Comparison of ENCODE assay signal across 7 cellular contexts in the genomic region with DNA sequence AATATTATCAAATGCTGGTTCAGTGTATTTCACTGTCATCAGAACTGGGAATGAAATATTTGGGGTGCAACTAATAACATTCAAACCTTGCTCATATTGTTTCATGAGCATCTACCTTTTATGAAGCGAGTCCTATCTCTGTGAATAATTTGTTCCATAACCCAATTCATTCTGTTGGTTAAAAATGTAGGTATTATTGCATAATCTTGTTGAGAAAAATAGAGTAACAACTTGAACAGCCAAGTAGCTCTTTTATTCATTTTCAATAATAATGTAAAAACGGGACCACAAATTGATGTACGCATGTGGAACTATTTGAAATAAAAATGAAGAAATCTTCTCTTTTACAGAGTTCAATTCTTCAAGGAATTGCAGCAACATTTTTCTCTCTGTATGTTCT.
"Had no signal": no experiment of that assay in that cellular context is flagged by ENCODE, and none has a peak within 500 bp of the region (broad histone marks: within the 10 kb centered on the region; RNA-seq: fewer than 3 reads in every experiment).

No MANE protein-coding gene starts in this region.

- H3K4me3 Mint-ChIP-seq: IgD-negative memory B cell had no signal

- FAIRE-seq: HepG2, HTR-8/SVneo had no signal

- DNase-seq: IMR-90, KBM-7, KG1 had no signal

- H3K27ac ChIP-seq: HL-60 had no signal

- ATAC-seq: HepG2 had no signal

- H3K36me3 Mint-ChIP-seq: IgD-negative memory B cell had no signal
